Comparison of ENCODE assay signal across 8 cellular contexts in genomic region chr17:37246085-37246484, GRCh38.
"Had no signal": no experiment of that assay in that cellular context is flagged by ENCODE, and none has a peak within 500 bp of the region (broad histone marks: within the 10 kb centered on the region; RNA-seq: fewer than 3 reads in every experiment).

No MANE protein-coding gene starts in this region.

- DNase-seq: IMR-90, KBM-7, KG1 had no signal

- H3K27me3 Mint-ChIP-seq: IgD-negative memory B cell had no signal

- H3K27ac Mint-ChIP-seq: IgD-negative memory B cell had no signal

- H3K27ac ChIP-seq: HL-60, KMS-11 had no signal

- ATAC-seq: HepG2, K562 had no signal

- H3K4me3 ChIP-seq: K562 had no signal
